ENCODE assay signal across 14 cellular contexts in the genomic region with DNA sequence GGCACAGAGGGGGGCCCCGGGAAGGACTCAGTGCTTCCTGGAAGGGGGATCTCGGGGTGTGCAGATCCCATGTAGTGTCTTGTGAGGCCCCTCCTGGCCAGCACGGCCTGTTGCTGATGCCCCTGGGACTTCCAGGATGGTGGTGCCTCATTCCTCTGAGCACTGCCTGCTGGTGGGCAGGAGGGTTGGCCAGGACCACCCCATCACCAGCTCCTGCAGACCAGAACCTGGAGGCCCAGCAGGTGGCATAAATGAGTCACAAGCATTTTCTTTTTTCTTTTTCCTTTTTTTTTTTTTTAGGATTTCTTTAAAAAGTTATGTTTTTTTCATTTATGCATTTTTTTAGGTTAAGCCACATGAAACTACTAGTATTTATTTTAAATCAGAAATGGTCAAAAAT. TPM values are rescaled to one million over a fixed set of nuclear protein-coding genes. Genes with fewer than 3 reads are reported as not detected.
DNase-seq lines count a peak whose midpoint lies in the region; ATAC-seq and TF ChIP-seq lines count a peak whose summit lies in the region.
"Had no signal": no experiment of that assay in that cellular context is flagged by ENCODE, and none has a peak within 500 bp of the region (broad histone marks: within the 10 kb centered on the region; RNA-seq: fewer than 3 reads in every experiment).

No MANE protein-coding gene starts in this region.

- no peak overlapping the region for H3K18ac ChIP-seq in mesenchymal stem cell (ENCODE audit: low read depth in 1 of 2, low read length in 2 of 2)

- no peak overlapping the region for H2BK5ac ChIP-seq in mesenchymal stem cell (ENCODE audit: low read depth, low read length, poor library complexity, severe bottlenecking)

- ATAC-seq in body of pancreas (no peak), HG03521 (IDR thresholded peaks at IDR 0.05; ENCODE audit: unreplicated experiment) (no peak)
- ATAC-seq: effector memory CD8-positive, alpha-beta T cell had no signal

- H3K4me2 ChIP-seq in mesenchymal stem cell (ENCODE audit: low read length, poor library complexity, severe bottlenecking) = no peak overlapping the region

- TF ChIP-seq POLR2A in body of pancreas (IDR thresholded peaks at IDR 0.05) = no peak

- no peak overlapping the region for H3K14ac ChIP-seq in mesenchymal stem cell (ENCODE audit: low read length in 2 of 2)

- no peak overlapping the region for H3K4ac ChIP-seq in mesenchymal stem cell (ENCODE audit: low read depth in 1 of 2, low read length in 2 of 2)

- H4K8ac ChIP-seq in mesenchymal stem cell (ENCODE audit: low read length) = no peak overlapping the region

- H3K4me1 ChIP-seq in body of pancreas (peaks cover 3% of the 10 kb centered on the region), mesenchymal stem cell (ENCODE audit: control insufficient read depth, insufficient read depth, low read depth, low read length) (peaks cover 10% of the 10 kb centered on the region)

- no peaks in the 10 kb centered on the region for H3K79me1 ChIP-seq in mesenchymal stem cell (replicated peaks; ENCODE audit: low read length, poor library complexity, severe bottlenecking)

- peaks cover 7% of the 10 kb centered on the region for H3K4me1 Mint-ChIP-seq in CD14-positive monocyte
- H3K4me1 Mint-ChIP-seq: activated CD4-positive, alpha-beta T cell treated with anti-CD3 and anti-CD28 coated beads, Interleukin-2, amount 10 ng/mL, durations not matched to agents 24 days and 14 days had no signal

- H3K27ac ChIP-seq in body of pancreas (no peak overlapping the region), mesenchymal stem cell (ENCODE audit: low read length, poor library complexity, severe bottlenecking) (no peak overlapping the region)
- H3K27ac ChIP-seq: transverse colon had no signal

- H3K23ac ChIP-seq in mesenchymal stem cell (ENCODE audit: low read length in 2 of 2) = no peak overlapping the region

- H3K4me3 Mint-ChIP-seq in CD14-positive monocyte = no peak overlapping the region
- H3K4me3 Mint-ChIP-seq: activated CD4-positive, alpha-beta T cell treated with anti-CD3 and anti-CD28 coated beads, Interleukin-2, amount 10 ng/mL, durations not matched to agents 24 days and 14 days; activated naive CD4-positive, alpha-beta T cell treated with anti-CD3 and anti-CD28 coated beads for 36 hours; effector memory CD8-positive, alpha-beta T cell had no signal

- intact Hi-C loops in CD14-positive monocyte (cut with micrococcal nuclease) (loop anchor here (10.0 kb wide), 3 partner anchors 61 to 921 kb away; no protein-coding TSS in a partner anchor), body of pancreas (cut with DNase I) (no loop called here)

- no peaks in the 10 kb centered on the region for H3K9me3 ChIP-seq in body of pancreas
- H3K9me3 ChIP-seq in mesenchymal stem cell (ENCODE audit: control insufficient read depth, low read length) = no peaks in the 10 kb centered on the region
- H3K9me3 ChIP-seq: transverse colon had no signal

- no peak overlapping the region for H2BK120ac ChIP-seq in mesenchymal stem cell (ENCODE audit: low read depth, low read length)

- peak; percentile 37 for TF ChIP-seq CTCF in CD14-positive monocyte (IDR thresholded peaks at IDR 0.05)
- TF ChIP-seq CTCF in HFF-Myc (IDR thresholded peaks at IDR 0.05; ENCODE audit: low read depth, low read length, missing control alignments) = peak; percentile 36
- peak in 4 of 7 experiments; percentile 6 to 30 (median 16) for TF ChIP-seq CTCF in body of pancreas (IDR thresholded peaks at IDR 0.05)

- H3K36me3 ChIP-seq in body of pancreas (replicated peaks in 1 of 2; ENCODE audit: insufficient read depth in 1 of 2, low read depth in 2 of 2) (no peaks in the 10 kb centered on the region), mesenchymal stem cell (ENCODE audit: control insufficient read depth in 1 of 2, insufficient read depth in 2 of 2, low read depth in 1 of 2, low read length in 2 of 2) (peaks cover 5 to 8% of the 10 kb centered on the region in 2 experiments)
- H3K36me3 ChIP-seq: transverse colon had no signal

- H3K9me3 Mint-ChIP-seq in CD14-positive monocyte = peaks cover 0 to 2% (median 0%) of the 10 kb centered on the region in 7 donors
- H3K9me3 Mint-ChIP-seq: activated CD4-positive, alpha-beta T cell treated with anti-CD3 and anti-CD28 coated beads, Interleukin-2, amount 10 ng/mL, durations not matched to agents 24 days and 14 days; activated naive CD4-positive, alpha-beta T cell treated with anti-CD3 and anti-CD28 coated beads for 36 hours; effector memory CD8-positive, alpha-beta T cell had no signal

- H3K27me3 ChIP-seq in body of pancreas (peaks cover 0 to 15% of the 10 kb centered on the region in 2 donors), mesenchymal stem cell (ENCODE audit: control insufficient read depth in 1 of 2, insufficient read depth in 1 of 2, low read length in 2 of 2) (peaks cover 0 to 11% of the 10 kb centered on the region in 2 experiments)

- peaks cover 2 to 22% (median 20%) of the 10 kb centered on the region in 3 donors for H3K27me3 Mint-ChIP-seq in CD14-positive monocyte (ENCODE audit: low read depth in 3 of 3)

- no peak overlapping the region for H2AK5ac ChIP-seq in mesenchymal stem cell (ENCODE audit: low read length, severe bottlenecking)

- peaks cover 29 to 56% of the 10 kb centered on the region in 2 donors for H3K36me3 Mint-ChIP-seq in CD14-positive monocyte

- no peak overlapping the region for H3K27ac Mint-ChIP-seq in CD14-positive monocyte
- H3K27ac Mint-ChIP-seq: activated CD4-positive, alpha-beta T cell treated with anti-CD3 and anti-CD28 coated beads, Interleukin-2, amount 10 ng/mL, durations not matched to agents 24 days and 14 days; activated naive CD4-positive, alpha-beta T cell treated with anti-CD3 and anti-CD28 coated beads for 36 hours; effector memory CD8-positive, alpha-beta T cell had no signal

- H3K4me3 ChIP-seq in HFF-Myc (replicated peaks; ENCODE audit: low read depth, low read length) = no peak overlapping the region
- no peak overlapping the region for H3K4me3 ChIP-seq in body of pancreas
- H3K4me3 ChIP-seq in mesenchymal stem cell (ENCODE audit: insufficient read depth in 1 of 2, low read depth in 1 of 2, low read length in 2 of 2) = no peak overlapping the region
- H3K4me3 ChIP-seq: transverse colon had no signal

- H4K91ac ChIP-seq in mesenchymal stem cell (ENCODE audit: low read length) = no peak overlapping the region

- 50 to 60% methylated on average over 2 to 3 of the region's 3 CpGs for WGBS in body of pancreas, 2 donors
- 68% methylated on average over 3 of the region's 3 CpGs for WGBS in mesenchymal stem cell

- no peak overlapping the region for H2BK15ac ChIP-seq in mesenchymal stem cell (ENCODE audit: low read depth, poor library complexity, severe bottlenecking)

- no peak overlapping the region for H3K9ac ChIP-seq in mesenchymal stem cell (ENCODE audit: low read length)

- no peak overlapping the region for H2BK12ac ChIP-seq in mesenchymal stem cell (ENCODE audit: low read length in 2 of 2)

- no peak overlapping the region for H2AFZ ChIP-seq in mesenchymal stem cell (ENCODE audit: low read depth, low read length)

- DNase-seq in CD14-positive monocyte (ENCODE audit: low spot score) = no peak
- DNase-seq in HFF-Myc (ENCODE audit: extremely low read depth, low read depth) = no peak
- DNase-seq in body of pancreas = no peak
- peak; percentile 32 for DNase-seq in mesenchymal stem cell
- DNase-seq in NCI-H446 treated with DMSO at 0.1 percent for 48 hours (lab: John Stamatoyannopoulos, UW) = no peak
- DNase-seq in DMS53 (lab: John Stamatoyannopoulos, UW) = no peak
- no peak for DNase-seq in mucosa of gallbladder (ENCODE audit: low spot score)
- DNase-seq: activated CD4-positive, alpha-beta T cell treated with anti-CD3 and anti-CD28 coated beads, Interleukin-2, amount 10 ng/mL, durations not matched to agents 24 days and 14 days; activated naive CD4-positive, alpha-beta T cell treated with anti-CD3 and anti-CD28 coated beads for 36 hours; effector memory CD8-positive, alpha-beta T cell; GF-D8; transverse colon had no signal

RNA-seq across cellular contexts. Expression of gene MMP17, which starts 8.0 kb away (rescaled TPM):
- 1 to 10 TPM; 2.8 to 3.0 TPM for polyA plus RNA-seq in CD14-positive monocyte
- total RNA-seq in body of pancreas = 1 to 10 TPM; 2.6 to 6.7 TPM
- polyA plus RNA-seq in mesenchymal stem cell (2013, experiment 1 of 2) = 2.3 TPM
- polyA plus RNA-seq in mesenchymal stem cell (2013, experiment 2 of 2) = 2.7 TPM
- total RNA-seq in mucosa of gallbladder = 4.3 TPM
- total RNA-seq: activated naive CD4-positive, alpha-beta T cell treated with anti-CD3 and anti-CD28 coated beads for 36 hours; HT-29 had no signal

RNA-seq across cellular contexts. Expression of gene ULK1, which starts 58.2 kb away (rescaled TPM):
- polyA plus RNA-seq in CD14-positive monocyte = 1 to 10 TPM; 1.0 to 1.3 TPM
- total RNA-seq in body of pancreas (10 to 100 TPM; 29.1 to 59.3 TPM), mucosa of gallbladder (80.7 TPM)
- 18.5 TPM for polyA plus RNA-seq in mesenchymal stem cell (2013, experiment 1 of 2)
- 17.7 TPM for polyA plus RNA-seq in mesenchymal stem cell (2013, experiment 2 of 2)
